ENCODE assay signal across 25 cellular contexts in genomic region chr1:205770618-205771017, GRCh38. TPM values are rescaled to one million over a fixed set of nuclear protein-coding genes. Genes with fewer than 3 reads are reported as not detected.
DNase-seq lines count a peak whose midpoint lies in the region; ATAC-seq and TF ChIP-seq lines count a peak whose summit lies in the region.
"Had no signal": no experiment of that assay in that cellular context is flagged by ENCODE, and none has a peak within 500 bp of the region (broad histone marks: within the 10 kb centered on the region; RNA-seq: fewer than 3 reads in every experiment).

No MANE protein-coding gene starts in this region.

- no peaks in the 10 kb centered on the region for H3K27me3 Mint-ChIP-seq in activated CD4-positive, alpha-beta T cell treated with anti-CD3 and anti-CD28 coated beads for 36 hours
- H3K27me3 Mint-ChIP-seq in IgD-negative memory B cell = no peaks in the 10 kb centered on the region
- H3K27me3 Mint-ChIP-seq in effector memory CD8-positive, alpha-beta T cell = no peaks in the 10 kb centered on the region
- H3K27me3 Mint-ChIP-seq in neural crest cell (ENCODE audit: low read depth) = peaks cover 46% of the 10 kb centered on the region
- H3K27me3 Mint-ChIP-seq: stimulated activated naive CD8-positive, alpha-beta T cell treated with anti-CD3 and anti-CD28 coated beads, Interleukin-15, Interleukin-2, amounts not matched to agents 100 ng/mL and 50 ng/mL, for 24 hours had no signal

- POLR2A ChIA-PET in activated CD4-positive, alpha-beta T cell treated with anti-CD3 and anti-CD28 coated beads for 36 hours (lab: Charles Lee) = no interaction called here

- peaks cover 57% of the 10 kb centered on the region for H3K4me1 Mint-ChIP-seq in activated CD4-positive, alpha-beta T cell treated with anti-CD3 and anti-CD28 coated beads for 36 hours
- peaks cover 28 to 35% (median 32%) of the 10 kb centered on the region in 3 donors for H3K4me1 Mint-ChIP-seq in IgD-negative memory B cell
- H3K4me1 Mint-ChIP-seq in effector memory CD8-positive, alpha-beta T cell (ENCODE audit: low read depth in 2 of 2) = peaks cover 38 to 61% of the 10 kb centered on the region in 2 donors
- H3K4me1 Mint-ChIP-seq in neural crest cell = peaks cover 14% of the 10 kb centered on the region

- intact Hi-C loops in activated CD4-positive, alpha-beta T cell treated with anti-CD3 and anti-CD28 coated beads for 36 hours (cut with DNase I, micrococcal nuclease) = loop anchor here in 1 of 2 experiments (5.0 to 10.0 kb wide), 2 partner anchors 282 to 804 kb away; partner anchors contain the start of gene RHEX

- H3K27ac Mint-ChIP-seq in activated CD4-positive, alpha-beta T cell treated with anti-CD3 and anti-CD28 coated beads for 36 hours = peak overlapping the region; percentile 67
- peak overlapping the region in 2 of 3 donors; percentile 85 to 93 for H3K27ac Mint-ChIP-seq in IgD-negative memory B cell
- H3K27ac Mint-ChIP-seq in effector memory CD8-positive, alpha-beta T cell = peak overlapping the region; percentile 97 to 100
- no peak overlapping the region for H3K27ac Mint-ChIP-seq in neural crest cell (ENCODE audit: unreplicated experiment)

- H3K4me3 Mint-ChIP-seq in activated CD4-positive, alpha-beta T cell treated with anti-CD3 and anti-CD28 coated beads for 36 hours = no peak overlapping the region
- H3K4me3 Mint-ChIP-seq in IgD-negative memory B cell (peak overlapping the region in 1 of 4 donors; percentile 86), neural crest cell (peak overlapping the region; percentile 27)
- peak overlapping the region in 1 of 2 donors; percentile 31 for H3K4me3 Mint-ChIP-seq in effector memory CD8-positive, alpha-beta T cell

- CTCF ChIA-PET in activated CD4-positive, alpha-beta T cell treated with anti-CD3 and anti-CD28 coated beads for 36 hours (lab: Charles Lee) = interaction anchor here (0.6 to 0.7 kb wide), 2 partner anchors 15 to 131 kb away, joined by 3 read pairs; no protein-coding TSS in a partner anchor

- H3K9me3 Mint-ChIP-seq in activated CD4-positive, alpha-beta T cell treated with anti-CD3 and anti-CD28 coated beads for 36 hours (ENCODE audit: low read depth) = no peaks in the 10 kb centered on the region
- H3K9me3 Mint-ChIP-seq in IgD-negative memory B cell (no peaks in the 10 kb centered on the region), neural crest cell (no peaks in the 10 kb centered on the region)
- no peaks in the 10 kb centered on the region for H3K9me3 Mint-ChIP-seq in effector memory CD8-positive, alpha-beta T cell
- H3K9me3 Mint-ChIP-seq: stimulated activated naive CD8-positive, alpha-beta T cell treated with anti-CD3 and anti-CD28 coated beads, Interleukin-15, Interleukin-2, amounts not matched to agents 100 ng/mL and 50 ng/mL, for 24 hours had no signal

- H3K36me3 Mint-ChIP-seq in activated CD4-positive, alpha-beta T cell treated with anti-CD3 and anti-CD28 coated beads for 36 hours (ENCODE audit: low read depth) = peaks cover 40% of the 10 kb centered on the region
- H3K36me3 Mint-ChIP-seq in IgD-negative memory B cell (peaks cover 4% of the 10 kb centered on the region), neural crest cell (ENCODE audit: low read depth) (peaks cover 2% of the 10 kb centered on the region)
- peaks cover 80% of the 10 kb centered on the region for H3K36me3 Mint-ChIP-seq in effector memory CD8-positive, alpha-beta T cell (ENCODE audit: insufficient read depth)

- no peak for DNase-seq in activated CD4-positive, alpha-beta T cell treated with anti-CD3 and anti-CD28 coated beads for 36 hours
- DNase-seq in activated CD4-positive, alpha-beta T cell treated with anti-CD3 and anti-CD28 coated beads, Interleukin-2, amount 50 U/mL, for 48 hours = no peak
- no peak for DNase-seq in effector memory CD8-positive, alpha-beta T cell
- DNase-seq in neural crest cell (ENCODE audit: low read depth, low spot score) (no peak), GM19240 (ENCODE audit: insufficient read length, low spot score) (no peak), T-helper 2 cell (no peak), DMS153 treated with DMSO at 0.1 percent for 48 hours (lab: John Stamatoyannopoulos, UW; ENCODE audit: unreplicated experiment) (no peak)
- DNase-seq: activated CD4-positive, alpha-beta T cell treated with anti-CD3 and anti-CD28 coated beads, Interleukin-2, amount 50 U/mL, for 1 hour; activated gamma-delta T cell treated with Interleukin-2 at 50 U/mL for 16 hours; activated T-cell treated with anti-CD3 and anti-CD28 coated beads for 4 hours; BE2C; cerebellar nuclear complex; EL; foreskin fibroblast; left ventricle myocardium inferior; MV-4-11; NCI-H1694 treated with DMSO at 0.1 percent for 48 hours; NCI-H69; nucleus accumbens; retina; spleen; stimulated activated CD4-positive, alpha-beta T cell treated with anti-CD3 and anti-CD28 coated beads, Interleukin-4, amount 100 ng/mL, for 1 hour; transverse colon had no signal

- no peak for ATAC-seq in activated CD4-positive, alpha-beta T cell treated with anti-CD3 and anti-CD28 coated beads for 36 hours
- ATAC-seq in effector memory CD8-positive, alpha-beta T cell (replicated peaks) = no peak

- no peak for TF ChIP-seq CTCF in neural crest cell (conservative IDR thresholded peaks at IDR 0.05)

RNA-seq across cellular contexts. Expression of gene RAB29, which starts 4.7 kb away (rescaled TPM):
- 10 to 100 TPM; 29.3 to 29.4 TPM for total RNA-seq in activated CD4-positive, alpha-beta T cell treated with anti-CD3 and anti-CD28 coated beads for 36 hours
- 92.2 TPM for polyA plus RNA-seq in IgD-negative memory B cell
- total RNA-seq in neural crest cell = 8.8 and 9.0 TPM in 2 replicates

RNA-seq across cellular contexts. Expression of gene NUCKS1, which starts 20.6 kb away (rescaled TPM):
- total RNA-seq in activated CD4-positive, alpha-beta T cell treated with anti-CD3 and anti-CD28 coated beads for 36 hours = 100 to 1,000 TPM; 189 to 260 TPM
- 14.6 TPM for polyA plus RNA-seq in IgD-negative memory B cell
- 440 and 491 TPM in 2 replicates for total RNA-seq in neural crest cell

RNA-seq across cellular contexts. Expression of gene SLC41A1, which starts 42.4 kb away (rescaled TPM):
- total RNA-seq in activated CD4-positive, alpha-beta T cell treated with anti-CD3 and anti-CD28 coated beads for 36 hours = 10 to 100 TPM; 34.4 to 41.5 TPM
- 10.9 TPM for polyA plus RNA-seq in IgD-negative memory B cell
- 21.4 and 25.7 TPM in 2 replicates for total RNA-seq in neural crest cell
